In the genomic region with DNA sequence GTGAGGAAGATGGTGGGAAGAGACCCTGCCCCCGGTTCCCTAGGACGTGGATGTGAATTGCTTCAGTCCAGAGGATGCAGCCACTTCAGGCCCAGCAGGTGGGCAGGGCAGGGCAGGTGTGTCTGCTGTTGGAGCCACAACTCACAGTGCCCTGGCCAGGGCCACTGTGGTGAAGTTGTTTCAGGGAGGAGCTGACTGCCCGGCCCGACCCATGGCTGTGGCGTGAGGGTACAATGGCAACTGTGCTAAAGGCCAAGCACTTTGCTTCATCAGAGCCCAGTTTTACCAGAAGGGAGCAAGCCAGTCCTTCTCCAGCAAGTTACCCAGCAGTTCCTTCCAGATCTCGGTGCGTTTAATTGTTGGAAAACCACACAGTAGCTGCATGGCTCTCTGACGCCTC, we compare ENCODE assay signal across 19 cellular contexts.
"Had no signal": no experiment of that assay in that cellular context is flagged by ENCODE, and none has a peak within 500 bp of the region (broad histone marks: within the 10 kb centered on the region; RNA-seq: fewer than 3 reads in every experiment).

No MANE protein-coding gene starts in this region.

- H3K27ac ChIP-seq: gastrocnemius medialis, heart right ventricle, neutrophil, psoas muscle, spleen, thoracic aorta, uterus had no signal

- H3K9me3 ChIP-seq: gastrocnemius medialis, neutrophil, psoas muscle, thoracic aorta, uterus had no signal

- ATAC-seq: esophagus mucosa; gastrocnemius medialis; psoas muscle; sciatic nerve; stimulated activated memory B cell treated with anti-CD40 and anti-IgM and Interleukin-4, amounts not matched to agents 10 μg/mL and 1 μg/mL and 100 μg/mL, for 72 hours had no signal

- DNase-seq: effector memory CD4-positive, alpha-beta T cell; gastrocnemius medialis; heart right ventricle; kidney glomerular epithelial cell; mesendoderm; naive B cell; psoas muscle; retina; spleen; stimulated activated CD4-positive, alpha-beta T cell treated with anti-CD3 and anti-CD28 coated beads, Interleukin-15, amount 100 ng/mL, for 24 hours; stimulated activated CD4-positive, alpha-beta T cell treated with anti-CD3 and anti-CD28 coated beads, Interleukin-1b, Interleukin-23, amount 100 ng/mL, for 48 hours; stimulated activated CD4-positive, alpha-beta T cell treated with anti-CD3 and anti-CD28 coated beads, Interleukin-4, amount 100 ng/mL, for 24 hours; trophoblast cell; uterus had no signal

- H3K4me1 ChIP-seq: gastrocnemius medialis, heart right ventricle, psoas muscle, spleen, uterus had no signal

- H3K27me3 ChIP-seq: gastrocnemius medialis, neutrophil, spleen, uterus had no signal

- H3K4me3 ChIP-seq: gastrocnemius medialis, heart right ventricle, psoas muscle, spleen, thoracic aorta, uterus had no signal

- H3K36me3 ChIP-seq: gastrocnemius medialis, heart right ventricle, neutrophil, spleen, thoracic aorta, uterus had no signal
